Comparison of ENCODE assay signal across 23 cellular contexts in genomic region chr12:80814453-80814852, GRCh38.
"Had no signal": no experiment of that assay in that cellular context is flagged by ENCODE, and none has a peak within 500 bp of the region (broad histone marks: within the 10 kb centered on the region; RNA-seq: fewer than 3 reads in every experiment).

No MANE protein-coding gene starts in this region.

- H3K4me1 ChIP-seq: prostate gland, tibial nerve, uterus had no signal

- H3K36me3 Mint-ChIP-seq: activated naive CD8-positive, alpha-beta T cell had no signal

- ATAC-seq: esophagus mucosa; gastroesophageal sphincter; heart left ventricle; left ventricle myocardium superior; stimulated activated naive CD8-positive, alpha-beta T cell treated with anti-CD3 and anti-CD28 coated beads, Interleukin-15, Interleukin-2, amounts not matched to agents 100 U/mL and 50 U/mL, for 24 hours had no signal

- H3K27ac ChIP-seq: cardiac muscle cell, heart left ventricle, prostate gland, right atrium auricular region, tibial nerve, uterus, VCaP had no signal

- H3K4me3 Mint-ChIP-seq: activated naive CD8-positive, alpha-beta T cell; activated T-helper 1 cell treated with anti-CD3 and anti-CD28 coated beads, Interleukin-12 subunit alpha, Interleukin-12 subunit beta, Interleukin-2, Interleukin-4 antibody, amounts not matched to agents 30 ng/mL and 10 ng/mL and 1 ng/mL, durations not matched to agents 14 hours and 24 hours and 36 hours; dendritic cell treated with granulocyte-macrophage colony-stimulating factor and Interleukin-4, amounts not matched to agents 40 ng/mL and 50 ng/mL, for 4 days; neural crest cell had no signal

- H3K9me3 Mint-ChIP-seq: activated T-helper 1 cell treated with anti-CD3 and anti-CD28 coated beads, Interleukin-12 subunit alpha, Interleukin-12 subunit beta, Interleukin-2, Interleukin-4 antibody, amounts not matched to agents 30 ng/mL and 10 ng/mL and 1 ng/mL, durations not matched to agents 14 hours and 24 hours and 36 hours; dendritic cell treated with granulocyte-macrophage colony-stimulating factor and Interleukin-4, amounts not matched to agents 40 ng/mL and 50 ng/mL, for 4 days; neural crest cell had no signal

- H3K27ac Mint-ChIP-seq: activated naive CD8-positive, alpha-beta T cell; activated T-helper 1 cell treated with anti-CD3 and anti-CD28 coated beads, Interleukin-12 subunit alpha, Interleukin-12 subunit beta, Interleukin-2, Interleukin-4 antibody, amounts not matched to agents 30 ng/mL and 10 ng/mL and 1 ng/mL, durations not matched to agents 14 hours and 24 hours and 36 hours; dendritic cell treated with granulocyte-macrophage colony-stimulating factor and Interleukin-4, amounts not matched to agents 40 ng/mL and 50 ng/mL, for 4 days had no signal

- H3K4me1 Mint-ChIP-seq: neural crest cell had no signal

- H3K36me3 ChIP-seq: cardiac muscle cell, gastroesophageal sphincter, prostate gland, uterus had no signal

- H3K9me3 ChIP-seq: gastroesophageal sphincter, heart left ventricle, prostate gland, right atrium auricular region, tibial nerve, uterus had no signal

- H3K27me3 ChIP-seq: cardiac muscle cell, gastroesophageal sphincter, heart left ventricle, right atrium auricular region, tibial nerve, uterus had no signal

- H3K27me3 Mint-ChIP-seq: activated naive CD8-positive, alpha-beta T cell; dendritic cell treated with granulocyte-macrophage colony-stimulating factor and Interleukin-4, amounts not matched to agents 40 ng/mL and 50 ng/mL, for 4 days had no signal

- H3K4me3 ChIP-seq: cardiac muscle cell, gastroesophageal sphincter, heart left ventricle, prostate gland, right atrium auricular region, tibial nerve, uterus had no signal

- DNase-seq: activated CD4-positive, alpha-beta T cell treated with anti-CD3 and anti-CD28 coated beads, Interleukin-2, amount 50 U/mL, for 4 hours; activated gamma-delta T cell treated with Interleukin-2 at 50 U/mL for 16 hours; effector CD8-positive, alpha-beta T cell; heart left ventricle; kidney glomerular epithelial cell; left ventricle myocardium superior; stimulated activated CD4-positive, alpha-beta T cell treated with anti-CD3 and anti-CD28 coated beads, Interleukin-12 subunit alpha, Interleukin-12 subunit beta, amount 100 ng/mL, for 4 hours; stimulated activated CD4-positive, alpha-beta T cell treated with anti-CD3 and anti-CD28 coated beads, Interleukin-1b, Interleukin-23, amount 100 ng/mL, for 48 hours; stimulated activated CD8-positive, alpha-beta memory T cell treated with anti-CD3 and anti-CD28 coated beads, Interleukin-4, amount 100 ng/mL, for 48 hours; stimulated activated naive CD8-positive, alpha-beta T cell treated with anti-CD3 and anti-CD28 coated beads, Interleukin-15, Interleukin-2, amounts not matched to agents 100 U/mL and 50 U/mL, for 24 hours; substantia nigra; uterus had no signal
